ENCODE assay signal across 20 cellular contexts in the genomic region with DNA sequence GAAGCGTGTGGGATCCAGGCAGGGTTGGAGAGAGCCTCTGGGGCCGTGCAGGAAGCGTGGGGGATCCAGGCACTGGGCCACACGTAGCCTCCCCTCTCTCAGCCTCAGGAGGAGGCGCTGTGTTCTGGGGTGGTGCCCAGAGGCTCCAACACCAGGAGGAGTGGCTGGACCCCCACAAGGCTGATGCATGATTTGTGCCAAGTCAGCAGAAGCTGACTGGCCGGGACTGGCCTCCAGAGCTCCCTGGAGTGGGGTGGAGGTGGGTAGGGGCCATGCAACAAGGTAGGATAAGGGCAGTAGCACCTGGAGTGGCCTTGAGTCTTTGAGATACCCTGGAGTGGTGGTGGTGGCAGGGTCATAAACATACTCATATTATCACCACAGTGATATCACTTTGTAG.
"Had no signal": no experiment of that assay in that cellular context is flagged by ENCODE, and none has a peak within 500 bp of the region (broad histone marks: within the 10 kb centered on the region; RNA-seq: fewer than 3 reads in every experiment).

No MANE protein-coding gene starts in this region.

- H3K9me3 Mint-ChIP-seq: mesothelial cell of epicardium, natural killer cell, neural crest cell had no signal

- H3K79me2 ChIP-seq: hepatocyte had no signal

- H3K4me2 ChIP-seq: hepatocyte had no signal

- FAIRE-seq: pancreas had no signal

- H3K4me1 Mint-ChIP-seq: mesothelial cell of epicardium, natural killer cell had no signal

- H3K27me3 ChIP-seq: dorsolateral prefrontal cortex, hepatocyte, pancreas, right lobe of liver, stomach, transverse colon had no signal

- H3K4me1 ChIP-seq: pancreas, prostate gland, right lobe of liver, stomach, transverse colon had no signal

- DNase-seq: cortex of kidney; dorsolateral prefrontal cortex; effector CD8-positive, alpha-beta T cell; foreskin melanocyte; head of caudate nucleus; natural killer cell; occipital lobe; pancreas; right lobe of liver; stimulated activated CD4-positive, alpha-beta T cell treated with anti-CD3 and anti-CD28 coated beads, Interleukin-1b, Interleukin-23, amount 100 ng/mL, for 48 hours; stimulated activated CD4-positive, alpha-beta T cell treated with anti-CD3 and anti-CD28 coated beads, Interleukin-4, amount 100 ng/mL, for 24 hours; stimulated activated naive CD4-positive, alpha-beta T cell; stomach; substantia nigra; transverse colon had no signal

- ATAC-seq: natural killer cell, pancreas had no signal

- H3K27ac Mint-ChIP-seq: mesothelial cell of epicardium, natural killer cell had no signal

- H2AFZ ChIP-seq: hepatocyte had no signal

- H3K27ac ChIP-seq: dorsolateral prefrontal cortex, hepatocyte, pancreas, prostate gland, right lobe of liver, stomach, thoracic aorta, transverse colon had no signal

- H3K4me3 ChIP-seq: dorsolateral prefrontal cortex, hepatocyte, pancreas, prostate gland, right lobe of liver, stomach, thoracic aorta, transverse colon had no signal

- H3K9me3 ChIP-seq: pancreas, prostate gland, right lobe of liver, stomach, thoracic aorta, transverse colon had no signal

- H3K36me3 Mint-ChIP-seq: natural killer cell had no signal

- H3K4me3 Mint-ChIP-seq: mesothelial cell of epicardium, natural killer cell, neural crest cell had no signal

- H3K36me3 ChIP-seq: prostate gland had no signal
